ENCODE assay signal across 29 cellular contexts in the genomic region with DNA sequence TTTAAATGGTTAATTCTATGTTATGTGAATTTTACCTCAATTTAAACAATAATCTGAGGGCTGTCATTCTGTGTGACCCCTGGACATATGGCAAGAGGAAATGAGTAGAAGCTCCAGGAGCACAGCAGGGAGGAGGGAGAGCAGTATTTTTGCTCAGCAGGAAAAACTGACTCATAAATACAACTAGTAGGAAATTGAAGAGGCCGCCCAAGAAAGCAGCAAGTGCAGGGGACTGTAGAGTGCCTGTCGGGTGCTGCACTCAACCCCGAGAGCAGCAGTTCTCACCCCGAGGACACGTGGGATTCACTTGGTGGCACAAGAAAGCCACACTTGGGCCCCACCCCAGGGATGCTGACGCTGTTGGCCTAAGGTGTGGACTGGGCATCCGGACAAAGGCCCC.
DNase-seq lines count a peak whose midpoint lies in the region; ATAC-seq, FAIRE-seq and TF ChIP-seq lines count a peak whose summit lies in the region.
"Had no signal": no experiment of that assay in that cellular context is flagged by ENCODE, and none has a peak within 500 bp of the region (broad histone marks: within the 10 kb centered on the region; RNA-seq: fewer than 3 reads in every experiment).

No MANE protein-coding gene starts in this region.

- intact Hi-C loops in Calu3 (cut with micrococcal nuclease; ENCODE audit: unreplicated experiment) (no loop called here), IMR-90 (cut with micrococcal nuclease) (no loop called here), endothelial cell of umbilical vein (cut with micrococcal nuclease) (loop anchor here (2.0 kb wide), 1 partner anchor 62 kb away; no protein-coding TSS in a partner anchor), pancreas (cut with DNase I) (no loop called here)

- no peak overlapping the region for H2AFZ ChIP-seq in IMR-90 (replicated peaks; ENCODE audit: low read length, poor library complexity)
- H2AFZ ChIP-seq in endothelial cell of umbilical vein (ENCODE audit: low read depth, low read length), result no peak overlapping the region

- H3K4ac ChIP-seq in IMR-90 (ENCODE audit: low read depth, low read length), result no peak overlapping the region

- no peaks in the 10 kb centered on the region for H3K27me3 ChIP-seq in IMR-90 (ENCODE audit: control insufficient read depth, insufficient read depth, low read length)
- H3K27me3 ChIP-seq in endothelial cell of umbilical vein (ENCODE audit: control insufficient read depth in 2 of 2, insufficient read depth in 2 of 2, low read length in 2 of 2), result no peaks in the 10 kb centered on the region
- H3K27me3 ChIP-seq in pancreas, result no peaks in the 10 kb centered on the region
- H3K27me3 ChIP-seq: cardiac muscle cell, tibial artery had no signal

- H3K9me3 Mint-ChIP-seq in Calu3 (ENCODE audit: low read depth, unreplicated experiment), result no peaks in the 10 kb centered on the region
- H3K9me3 Mint-ChIP-seq: activated naive CD4-positive, alpha-beta T cell treated with anti-CD3 and anti-CD28 coated beads for 36 hours; activated T-cell treated with anti-CD3 and anti-CD28 coated beads, Interleukin-2, amount 50 U/mL, for 72 hours; dendritic cell treated with granulocyte-macrophage colony-stimulating factor and Interleukin-4, amounts not matched to agents 40 ng/mL and 50 ng/mL, for 4 days; stimulated activated naive CD8-positive, alpha-beta T cell treated with anti-CD3 and anti-CD28 coated beads, Interleukin-15, Interleukin-2, amounts not matched to agents 100 ng/mL and 50 ng/mL, for 24 hours had no signal

- H3K4me1 ChIP-seq in IMR-90 (ENCODE audit: control insufficient read depth, insufficient read depth, low read length) (peaks cover 11% of the 10 kb centered on the region), endothelial cell of umbilical vein (ENCODE audit: control insufficient read depth, extremely low read depth, insufficient read depth, low read length) (peaks cover 83% of the 10 kb centered on the region), pancreas (peaks cover 39 to 64% (median 56%) of the 10 kb centered on the region in 3 donors)

- H2BK20ac ChIP-seq in IMR-90 (ENCODE audit: low read depth, low read length), result no peak overlapping the region

- TF ChIP-seq POLR2A in IMR-90 (IDR thresholded peaks at IDR 0.05; ENCODE audit: low read depth, low read length) (no peak), endothelial cell of umbilical vein (IDR thresholded peaks at IDR 0.05; ENCODE audit: low read depth, low read length) (no peak)

- H3K4me3 Mint-ChIP-seq in Calu3 (ENCODE audit: low read depth, unreplicated experiment), result no peak overlapping the region
- H3K4me3 Mint-ChIP-seq: activated CD8-positive, alpha-beta memory T cell treated with anti-CD3 and anti-CD28 coated beads, Interleukin-2, amount 10 ng/mL, durations not matched to agents 7 days and 5 days; activated naive CD4-positive, alpha-beta T cell treated with anti-CD3 and anti-CD28 coated beads for 36 hours; activated T-cell treated with anti-CD3 and anti-CD28 coated beads, Interleukin-2, amount 50 U/mL, for 72 hours; CD14-positive monocyte; dendritic cell treated with granulocyte-macrophage colony-stimulating factor and Interleukin-4, amounts not matched to agents 40 ng/mL and 50 ng/mL, for 4 days; stimulated activated naive CD8-positive, alpha-beta T cell treated with anti-CD3 and anti-CD28 coated beads, Interleukin-15, Interleukin-2, amounts not matched to agents 100 ng/mL and 50 ng/mL, for 24 hours had no signal

- H3K4me2 ChIP-seq in IMR-90 (ENCODE audit: low read depth, low read length), result no peak overlapping the region
- H3K4me2 ChIP-seq in endothelial cell of umbilical vein (ENCODE audit: insufficient read depth, low read length), result peak overlapping the region; percentile 46

- peak overlapping the region; percentile 13 for H3K27ac Mint-ChIP-seq in Calu3 (ENCODE audit: unreplicated experiment)
- H3K27ac Mint-ChIP-seq: activated CD8-positive, alpha-beta memory T cell treated with anti-CD3 and anti-CD28 coated beads, Interleukin-2, amount 10 ng/mL, durations not matched to agents 7 days and 5 days; activated naive CD4-positive, alpha-beta T cell treated with anti-CD3 and anti-CD28 coated beads for 36 hours; activated T-cell treated with anti-CD3 and anti-CD28 coated beads, Interleukin-2, amount 50 U/mL, for 72 hours; dendritic cell treated with granulocyte-macrophage colony-stimulating factor and Interleukin-4, amounts not matched to agents 40 ng/mL and 50 ng/mL, for 4 days; stimulated activated naive CD8-positive, alpha-beta T cell treated with anti-CD3 and anti-CD28 coated beads, Interleukin-15, Interleukin-2, amounts not matched to agents 100 ng/mL and 50 ng/mL, for 24 hours had no signal

- H3K9me1 ChIP-seq in IMR-90 (ENCODE audit: insufficient read depth, low read length), result peaks cover 32% of the 10 kb centered on the region; the same call in 1 of the 2 replicates
- no peaks in the 10 kb centered on the region for H3K9me1 ChIP-seq in endothelial cell of umbilical vein (replicated peaks; ENCODE audit: control insufficient read depth, extremely low read depth, insufficient read depth, low read length)

- ATAC-seq in IMR-90 (ENCODE audit: low read depth), result no peak
- no peak for ATAC-seq in pancreas
- no peak for ATAC-seq in GM21423 (IDR thresholded peaks at IDR 0.05; ENCODE audit: unreplicated experiment)
- ATAC-seq: activated CD8-positive, alpha-beta memory T cell treated with anti-CD3 and anti-CD28 coated beads, Interleukin-2, amount 10 ng/mL, durations not matched to agents 7 days and 5 days; activated T-cell treated with anti-CD3 and anti-CD28 coated beads, Interleukin-2, amount 50 U/mL, for 72 hours; sciatic nerve had no signal

- H4K8ac ChIP-seq in IMR-90 (ENCODE audit: low read depth in 2 of 2, low read length in 2 of 2), result no peak overlapping the region

- H2BK120ac ChIP-seq in IMR-90 (ENCODE audit: low read depth, low read length), result no peak overlapping the region

- no peaks in the 10 kb centered on the region for H3K27me3 Mint-ChIP-seq in Calu3 (ENCODE audit: unreplicated experiment)
- H3K27me3 Mint-ChIP-seq: activated CD8-positive, alpha-beta memory T cell treated with anti-CD3 and anti-CD28 coated beads, Interleukin-2, amount 10 ng/mL, durations not matched to agents 7 days and 5 days; stimulated activated naive CD8-positive, alpha-beta T cell treated with anti-CD3 and anti-CD28 coated beads, Interleukin-15, Interleukin-2, amounts not matched to agents 100 ng/mL and 50 ng/mL, for 24 hours had no signal

- H3K9ac ChIP-seq in IMR-90 (ENCODE audit: low read depth, low read length) (no peak overlapping the region), endothelial cell of umbilical vein (replicated peaks; ENCODE audit: extremely low read depth, insufficient read depth, low read length) (peak overlapping the region; percentile 41)

- no peaks in the 10 kb centered on the region for H3K9me3 ChIP-seq in IMR-90 (ENCODE audit: control insufficient read depth, insufficient read depth, low read length)
- H3K9me3 ChIP-seq in endothelial cell of umbilical vein (replicated peaks; ENCODE audit: control insufficient read depth, insufficient read depth, low read length), result no peaks in the 10 kb centered on the region
- H3K9me3 ChIP-seq in pancreas, result no peaks in the 10 kb centered on the region
- H3K9me3 ChIP-seq: tibial artery had no signal

- peaks cover 12% of the 10 kb centered on the region for H3K79me2 ChIP-seq in endothelial cell of umbilical vein (ENCODE audit: control insufficient read depth, insufficient read depth, low read length)

- dilution Hi-C loops in IMR-90 (cut with HindIII; ENCODE audit: low sequenced_read_pairs, unreplicated experiment) (no loop called here), endothelial cell of umbilical vein (cut with MboI; ENCODE audit: extremely low pct_ligation_motif_present, low sequenced_read_pairs) (no loop called here)

- peaks cover 31% of the 10 kb centered on the region for H3K36me3 Mint-ChIP-seq in Calu3 (ENCODE audit: insufficient read depth, unreplicated experiment)
- H3K36me3 Mint-ChIP-seq: activated CD8-positive, alpha-beta memory T cell treated with anti-CD3 and anti-CD28 coated beads, Interleukin-2, amount 10 ng/mL, durations not matched to agents 7 days and 5 days; CD14-positive monocyte had no signal

- H3K4me1 Mint-ChIP-seq in Calu3 (ENCODE audit: low read depth, unreplicated experiment), result peaks cover 41% of the 10 kb centered on the region
- H3K4me1 Mint-ChIP-seq: CD14-positive monocyte had no signal

- H3K56ac ChIP-seq in IMR-90 (ENCODE audit: extremely low read depth, insufficient read depth, low read length), result no peak overlapping the region

- no peak for TF ChIP-seq CTCF in Calu3 (IDR thresholded peaks at IDR 0.05; ENCODE audit: unreplicated experiment)
- TF ChIP-seq CTCF in IMR-90 (conservative IDR thresholded peaks at IDR 0.05; ENCODE audit: low read depth, low read length), result no peak
- TF ChIP-seq CTCF in endothelial cell of umbilical vein (IDR thresholded peaks at IDR 0.05; ENCODE audit: extremely low read depth in 1 of 2, insufficient read depth in 1 of 2, low read depth in 1 of 2, low read length in 2 of 2), result no peak
- TF ChIP-seq CTCF in pancreas (IDR thresholded peaks at IDR 0.05), result no peak
- no peak for TF ChIP-seq CTCF in GM10266 (IDR thresholded peaks at IDR 0.05; ENCODE audit: control insufficient read depth, insufficient read depth, low read depth, missing control alignments)

- FAIRE-seq in endothelial cell of umbilical vein (lab: Jason Lieb, UNC) (peak; percentile 61), pancreas (lab: Jason Lieb, UNC) (no peak)
- FAIRE-seq: GM19239, kidney had no signal

- POLR2A ChIA-PET in IMR-90 (lab: Charles Lee; ENCODE audit: unreplicated experiment) (no interaction called here), endothelial cell of umbilical vein (lab: Charles Lee) (no interaction called here)

- H3K36me3 ChIP-seq in IMR-90 (ENCODE audit: control insufficient read depth, insufficient read depth, low read length), result no peaks in the 10 kb centered on the region
- no peaks in the 10 kb centered on the region for H3K36me3 ChIP-seq in endothelial cell of umbilical vein (ENCODE audit: control insufficient read depth in 2 of 2, extremely low read depth in 1 of 2, insufficient read depth in 2 of 2, low read length in 2 of 2)
- H3K36me3 ChIP-seq in pancreas, result no peaks in the 10 kb centered on the region
- H3K36me3 ChIP-seq: cardiac muscle cell, tibial artery had no signal

- H3K23ac ChIP-seq in IMR-90 (ENCODE audit: low read depth, low read length), result no peak overlapping the region

- H2BK15ac ChIP-seq in IMR-90 (ENCODE audit: low read depth, low read length), result no peak overlapping the region

- H2AK5ac ChIP-seq in IMR-90 (ENCODE audit: low read depth, low read length), result no peak overlapping the region

- in situ Hi-C loops in IMR-90 (cut with MboI; ENCODE audit: low sequenced_read_pairs), result no loop called here

- H3K4me3 ChIP-seq in IMR-90 (ENCODE audit: insufficient read depth, low read depth, low read length) (no peak overlapping the region), endothelial cell of umbilical vein (replicated peaks in 1 of 3; ENCODE audit: insufficient read depth in 1 of 3, low read depth in 1 of 3, low read length in 3 of 3) (no peak overlapping the region), pancreas (no peak overlapping the region)
- H3K4me3 ChIP-seq: cardiac muscle cell, lung, tibial artery had no signal

- 100% methylated on average over 2 of the region's 7 CpGs; no CpG with 5 or more reads in 1 of the 2 experiments for WGBS in IMR-90 (ENCODE audit: extremely low coverage in 2 of 2, insufficient read length in 1 of 2), 2 experiments
- 91 to 94% methylated on average over 7 of the region's 7 CpGs for WGBS in pancreas, 2 donors

- H4K5ac ChIP-seq in IMR-90 (ENCODE audit: low read depth, low read length), result no peak overlapping the region

- H3K79me1 ChIP-seq in IMR-90 (ENCODE audit: low read depth in 1 of 2, low read length in 2 of 2), result peaks cover 12 to 52% of the 10 kb centered on the region in 2 experiments

- H4K20me1 ChIP-seq in IMR-90 (ENCODE audit: insufficient read depth, low read length) (peaks cover 12% of the 10 kb centered on the region; the same call in 1 of the 2 replicates), endothelial cell of umbilical vein (replicated peaks; ENCODE audit: control insufficient read depth, extremely low read depth, insufficient read depth, low read length) (no peaks in the 10 kb centered on the region)

- no peak for TF ChIP-seq RAD21 in IMR-90 (IDR thresholded peaks at IDR 0.05; ENCODE audit: low read length)

- H3K27ac ChIP-seq in IMR-90 (ENCODE audit: insufficient read depth, low read length), result no peak overlapping the region
- H3K27ac ChIP-seq in endothelial cell of umbilical vein (ENCODE audit: insufficient read depth, low read depth, low read length), result peak overlapping the region; percentile 90
- no peak overlapping the region for H3K27ac ChIP-seq in pancreas
- H3K27ac ChIP-seq: cardiac muscle cell, tibial artery had no signal

- DNase-seq in Calu3 (no peak), IMR-90 (peak; percentile 40), RPMI7951 (ENCODE audit: low read depth) (peak; percentile 44), endothelial cell of umbilical vein (ENCODE audit: low read depth, low spot score) (peak; percentile 91), pancreas (no peak), NCI-H2029 (lab: John Stamatoyannopoulos, UW) (no peak), GM10266 (ENCODE audit: extremely low spot score) (no peak)
- DNase-seq: activated CD4-positive, alpha-beta T cell treated with anti-CD3 and anti-CD28 coated beads for 48 hours; activated CD8-positive, alpha-beta memory T cell treated with anti-CD3 and anti-CD28 coated beads, Interleukin-2, amount 10 ng/mL, durations not matched to agents 7 days and 5 days; activated naive CD4-positive, alpha-beta T cell treated with anti-CD3 and anti-CD28 coated beads for 36 hours; activated T-cell treated with anti-CD3 and anti-CD28 coated beads, Interleukin-2, amount 50 U/mL, for 72 hours; amniotic stem cell; kidney; NCI-H1105; NCI-H2029 treated with DMSO at 0.1 percent for 48 hours; NCI-H345; NCI-H82; posterior cingulate gyrus; SIG-M5; T-helper 1 cell; tibial artery had no signal

- no peak overlapping the region for H3K14ac ChIP-seq in IMR-90 (replicated peaks; ENCODE audit: low read depth, low read length)

- no peak overlapping the region for H3K18ac ChIP-seq in IMR-90 (ENCODE audit: low read depth, low read length)

- BruUV-seq in Calu3 (replicated peaks; lab: Mats Ljungman, UMichigan) (no TSS peak), IMR-90 (replicated peaks; lab: Mats Ljungman, UMichigan) (no TSS peak), endothelial cell of umbilical vein (replicated peaks; lab: Mats Ljungman, UMichigan) (no TSS peak)

- H2BK5ac ChIP-seq in IMR-90 (ENCODE audit: low read depth, low read length, poor library complexity, severe bottlenecking), result no peak overlapping the region

- H2AK9ac ChIP-seq in IMR-90 (replicated peaks; ENCODE audit: low read depth, low read length, poor library complexity), result no peak overlapping the region

- CTCF ChIA-PET in Calu3 (lab: Charles Lee) (no interaction called here), IMR-90 (lab: Yijun Ruan, JAX) (no interaction called here), endothelial cell of umbilical vein (lab: Charles Lee) (interaction anchor here (1.2 to 3.3 kb wide), 3 partner anchors 15 to 44 kb away, joined by 4 to 11 read pairs (median 5); no protein-coding TSS in a partner anchor)

- no peak overlapping the region for H4K91ac ChIP-seq in IMR-90 (ENCODE audit: insufficient read depth, low read depth, low read length)

Comparison
In these comparisons a context has a peak if more than half of its experiments do, and no peak if none do; other contexts are left out.
1. DNase-seq: peak in IMR-90 (single experiment), RPMI7951 (single experiment) and endothelial cell of umbilical vein (single experiment); none in Calu3 (single experiment), pancreas (0 of 6), NCI-H2029 (single experiment) and GM10266 (single experiment).